Comparison of ENCODE assay signal across 7 cellular contexts in genomic region chr5:80255752-80256479, GRCh38.
DNase-seq lines count a peak whose midpoint lies in the region; ATAC-seq lines count a peak whose summit lies in the region.

Gene SERINC5, minus strand, starts transcription at chr5:80256048. Its CDS starts 126 bp downstream, at chr5:80255922.

- peak; percentile 91 for ATAC-seq in GM18498 (IDR thresholded peaks at IDR 0.05; ENCODE audit: unreplicated experiment)
- peak; percentile 89 for ATAC-seq in HG02571 (IDR thresholded peaks at IDR 0.05; ENCODE audit: unreplicated experiment)

- DNase-seq in NCI-H1092 treated with DMSO at 0.1 percent for 48 hours (lab: John Stamatoyannopoulos, UW): peak; percentile 39
- DNase-seq in activated CD4-positive, CD25-positive, alpha-beta regulatory T cell treated with anti-CD3 and anti-CD28 coated beads, Interleukin-2, amount 50 U/mL, for 72 hours: peak; percentile 82
- peak; percentile 73 for DNase-seq in cerebellar cortex (ENCODE audit: low spot score)
- peak; percentile 57 for DNase-seq in kidney glomerular epithelial cell (lab: John Stamatoyannopoulos, UW)
- peak; percentile 69 to 75 for DNase-seq in stimulated activated CD4-positive, alpha-beta T cell treated with anti-CD3 and anti-CD28 coated beads, Interleukin-15, amount 100 ng/mL, for 48 hours (ENCODE audit: low read depth in 2 of 2)

Comparison
In these comparisons a context has a peak if more than half of its experiments do, and no peak if none do; other contexts are left out.
1. Peak in every context shown above with its lines: DNase-seq and ATAC-seq.